Comparison of ENCODE assay signal across 19 cellular contexts in the genomic region with DNA sequence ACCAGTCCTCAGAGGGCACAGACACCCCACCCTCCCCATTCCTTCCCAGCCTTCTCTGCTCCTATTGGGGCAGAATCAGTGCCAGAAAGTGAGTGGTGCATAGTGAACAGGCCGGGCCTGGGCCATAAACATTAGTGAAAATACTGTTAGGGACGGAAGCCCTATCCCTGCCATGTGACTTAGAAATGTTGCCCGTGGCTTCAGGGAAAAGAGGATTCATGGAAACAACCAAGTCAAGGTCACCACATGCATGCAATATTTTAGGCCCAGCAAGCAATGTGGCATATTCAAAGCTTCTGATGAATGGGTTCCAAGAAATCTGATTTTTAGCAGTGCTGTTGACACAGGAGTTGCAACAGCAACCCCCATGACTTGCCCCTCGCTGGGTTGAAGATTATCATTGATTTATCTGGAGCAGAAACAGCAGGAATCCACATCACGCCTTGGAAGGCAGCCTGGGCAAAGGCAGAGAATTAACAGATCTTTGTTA. TPM values are rescaled to one million over a fixed set of nuclear protein-coding genes. Genes with fewer than 3 reads are reported as not detected.
DNase-seq lines count a peak whose midpoint lies in the region; ATAC-seq and TF ChIP-seq lines count a peak whose summit lies in the region.
"Had no signal": no experiment of that assay in that cellular context is flagged by ENCODE, and none has a peak within 500 bp of the region (broad histone marks: within the 10 kb centered on the region; RNA-seq: fewer than 3 reads in every experiment).

No MANE protein-coding gene starts in this region.

- no peak overlapping the region for H3K23ac ChIP-seq in mesendoderm (ENCODE audit: low read length)

- H3K9ac ChIP-seq in mesendoderm (ENCODE audit: low read length) = peak overlapping the region; percentile 47

- peak overlapping the region; percentile 89 for H3K4ac ChIP-seq in mesendoderm (ENCODE audit: low read depth, low read length)

- H3K27ac ChIP-seq in heart right ventricle = peak overlapping the region in 9 of 10 donors; percentile 29 to 83 (median 49)
- H3K27ac ChIP-seq in adrenal gland = peak overlapping the region in 2 of 5 donors; percentile 68 to 69
- H3K27ac ChIP-seq in mesendoderm (ENCODE audit: low read depth, low read length) = peak overlapping the region; percentile 64
- peak overlapping the region; percentile 78 to 88 for H3K27ac ChIP-seq in uterus

- H3K79me1 ChIP-seq in mesendoderm (ENCODE audit: low read length) = no peaks in the 10 kb centered on the region

- H2BK120ac ChIP-seq in mesendoderm (ENCODE audit: low read depth, low read length) = peak overlapping the region; percentile 65

- H3K56ac ChIP-seq in mesendoderm (ENCODE audit: low read length) = peak overlapping the region; percentile 87

- H2BK15ac ChIP-seq in mesendoderm (replicated peaks; ENCODE audit: low read depth) = no peak overlapping the region

- no peak overlapping the region for H4K8ac ChIP-seq in mesendoderm (ENCODE audit: low read depth, low read length)

- H3K79me2 ChIP-seq in mesendoderm (ENCODE audit: control insufficient read depth, insufficient read depth, low read length) = no peaks in the 10 kb centered on the region

- ATAC-seq in heart right ventricle (no peak), GM21367 (IDR thresholded peaks at IDR 0.05; ENCODE audit: unreplicated experiment) (no peak)
- ATAC-seq: WTC11 had no signal

- H3K9me3 ChIP-seq in heart right ventricle (peaks cover 0 to under 1% (median 0%) of the 10 kb centered on the region in 11 donors), adrenal gland (replicated peaks in 1 of 3) (no peaks in the 10 kb centered on the region), uterus (no peaks in the 10 kb centered on the region)
- H3K9me3 ChIP-seq: BE2C had no signal

- H4K5ac ChIP-seq in mesendoderm (ENCODE audit: low read length) = no peak overlapping the region

- peaks cover 0 to 65% (median 22%) of the 10 kb centered on the region in 9 donors for H3K4me1 ChIP-seq in heart right ventricle
- peaks cover 0 to 10% of the 10 kb centered on the region in 2 donors for H3K4me1 ChIP-seq in adrenal gland (replicated peaks in 1 of 2)
- H3K4me1 ChIP-seq in mesendoderm (ENCODE audit: control insufficient read depth, low read depth, low read length) = peaks cover 17% of the 10 kb centered on the region
- H3K4me1 ChIP-seq in uterus = peaks cover 23 to 25% of the 10 kb centered on the region in 2 donors
- H3K4me1 ChIP-seq: BE2C had no signal

- H3K4me2 ChIP-seq in mesendoderm (ENCODE audit: low read length) = no peak overlapping the region

- peak overlapping the region; percentile 83 for H3K18ac ChIP-seq in mesendoderm (ENCODE audit: low read length)

- intact Hi-C loops in heart right ventricle (cut with DNase I) = loop anchor here in 1 of 10 donors (2.0 kb wide), 1 partner anchor 15 kb away; no protein-coding TSS in a partner anchor
- intact Hi-C loops in cardiac septum (cut with DNase I) = no loop called here
- intact Hi-C loops in adrenal gland (cut with DNase I) = no loop called here
- intact Hi-C loops in uterus (cut with DNase I; ENCODE audit: low total_unique reads) = no loop called here

- 33 to 49% methylated on average over 5 of the region's 5 CpGs for WGBS in heart right ventricle, 2 donors
- WGBS in adrenal gland, 4 donors = 38 to 52% (median 45%) methylated on average over 5 of the region's 5 CpGs
- no CpG with 5 or more reads among the region's 5 CpGs for WGBS in mesendoderm (ENCODE audit: extremely low coverage, insufficient coverage, low lambda C conversion rate)

- H2AK5ac ChIP-seq in mesendoderm (ENCODE audit: low read length) = peak overlapping the region; percentile 24

- TF ChIP-seq POLR2A in adrenal gland (IDR thresholded peaks at IDR 0.05) (no peak), uterus (IDR thresholded peaks at IDR 0.05) (no peak)

- H3K4me3 ChIP-seq in heart right ventricle (no peak overlapping the region), adrenal gland (no peak overlapping the region), mesendoderm (ENCODE audit: low read length) (no peak overlapping the region), uterus (no peak overlapping the region)

- H2BK5ac ChIP-seq in mesendoderm (ENCODE audit: low read length) = peak overlapping the region; percentile 87

- DNase-seq in heart right ventricle (no peak), cardiac septum (ENCODE audit: low spot score) (no peak), adrenal gland (peak in 6 of 7 donors; percentile 44 to 79 (median 59)), mesendoderm (peak; percentile 88), uterus (peak; percentile 73 to 81), UCSD-AML1 (lab: John Stamatoyannopoulos, UW; ENCODE audit: unreplicated experiment) (no peak), NCI-H524 treated with DMSO at 0.1 percent for 48 hours (lab: John Stamatoyannopoulos, UW) (no peak)
- DNase-seq: activated CD4-positive, alpha-beta memory T cell treated with anti-CD3 and anti-CD28 coated beads for 36 hours; activated gamma-delta T cell; amniotic stem cell; BE2C; Calu3; dermis blood vessel endothelial cell; immature natural killer cell; NCI-H1436; nucleus accumbens; stimulated activated CD4-positive, alpha-beta T cell treated with anti-CD3 and anti-CD28 coated beads, Interleukin-4, amount 100 ng/mL, for 4 hours had no signal

- H3K36me3 ChIP-seq in heart right ventricle = peaks cover 0 to under 1% (median 0%) of the 10 kb centered on the region in 9 donors
- no peaks in the 10 kb centered on the region for H3K36me3 ChIP-seq in adrenal gland (replicated peaks in 1 of 2)
- no peaks in the 10 kb centered on the region for H3K36me3 ChIP-seq in mesendoderm (ENCODE audit: control insufficient read depth, insufficient read depth, low read length)
- no peaks in the 10 kb centered on the region for H3K36me3 ChIP-seq in uterus
- H3K36me3 ChIP-seq: BE2C had no signal

- H3K27me3 ChIP-seq in heart right ventricle (no peaks in the 10 kb centered on the region), adrenal gland (no peaks in the 10 kb centered on the region), mesendoderm (ENCODE audit: insufficient read depth, low read length, poor library complexity) (no peaks in the 10 kb centered on the region), uterus (no peaks in the 10 kb centered on the region)
- H3K27me3 ChIP-seq: BE2C had no signal

- no peak for TF ChIP-seq CTCF in heart right ventricle (IDR thresholded peaks at IDR 0.05)
- TF ChIP-seq CTCF in adrenal gland (IDR thresholded peaks at IDR 0.05) = no peak
- no peak for TF ChIP-seq CTCF in uterus (IDR thresholded peaks at IDR 0.05)

RNA-seq across cellular contexts. Expression of gene CCNL1, which starts 52.3 kb away (rescaled TPM):
- 10 to 100 TPM; 19.1 to 52.5 (median 24.7) TPM for total RNA-seq in heart right ventricle
- polyA plus RNA-seq in heart right ventricle = 10 to 100 TPM; 23.7 to 77.3 TPM
- total RNA-seq in cardiac septum = 41.7 TPM
- total RNA-seq in adrenal gland = 100 to 1,000 TPM in 4 of 8 donors, 10 to 100 TPM in 4; 50.1 to 223 (median 96.7) TPM
- 100 to 1,000 TPM in 1 of 3 donors, 10 to 100 TPM in 2; 67.0 to 200 (median 97.9) TPM for polyA plus RNA-seq in adrenal gland
- 49.8 TPM for polyA plus RNA-seq in mesendoderm (2013, experiment 1 of 2)
- 46.0 TPM for polyA plus RNA-seq in mesendoderm (2013, experiment 2 of 2)
- 100 to 1,000 TPM; 100 to 252 (median 155) TPM for total RNA-seq in uterus

Comparison
In these comparisons a context has a peak if more than half of its experiments do, and no peak if none do; other contexts are left out.
1. DNase-seq: peak in adrenal gland (6 of 7), mesendoderm (single experiment) and uterus (2 of 2); none in heart right ventricle (0 of 2), cardiac septum (single experiment), UCSD-AML1 (single experiment) and NCI-H524 treated with DMSO at 0.1 percent for 48 hours (single experiment).